Comparison of ENCODE assay signal across 11 cellular contexts in genomic region chr1:1907098-1907736, GRCh38. TPM values are rescaled to one million over a fixed set of nuclear protein-coding genes. Genes with fewer than 3 reads are reported as not detected.
DNase-seq lines count a peak whose midpoint lies in the region; ATAC-seq and TF ChIP-seq lines count a peak whose summit lies in the region.
"Had no signal": no experiment of that assay in that cellular context is flagged by ENCODE, and none has a peak within 500 bp of the region (broad histone marks: within the 10 kb centered on the region; RNA-seq: fewer than 3 reads in every experiment).

No MANE protein-coding gene starts in this region.

- no peak overlapping the region for H3K4me3 ChIP-seq in Caco-2 (ENCODE audit: low read depth, low read length)
- no peak overlapping the region for H3K4me3 ChIP-seq in HCT116 (replicated peaks in 1 of 2; ENCODE audit: low read depth in 1 of 2, low read length in 2 of 2)
- H3K4me3 ChIP-seq in SK-N-MC = no peak overlapping the region
- H3K4me3 ChIP-seq in lower lobe of right lung = no peak overlapping the region

- RAD21 ChIA-PET in HCT116 (lab: Charles Lee; ENCODE audit: low non-redundant PET in 1 of 2, low total read pairs in 2 of 2, uncharacterized antibody in 2 of 2, unreplicated experiment in 2 of 2) = no interaction called here

- POLR2A ChIA-PET in Caco-2 (lab: Charles Lee) (no interaction called here), HCT116 (lab: Charles Lee) (interaction anchor here (1.1 kb wide), 1 partner anchor 138 kb away, joined by 4 read pairs; no protein-coding TSS in a partner anchor)

- H3K27ac Mint-ChIP-seq in Caco-2 (ENCODE audit: unreplicated experiment) = peak overlapping the region; percentile 73

- CTCF ChIA-PET in Caco-2 (lab: Charles Lee) = interaction anchor here (1.8 kb wide), 1 partner anchor 118 kb away, joined by 16 read pairs; no protein-coding TSS in a partner anchor
- CTCF ChIA-PET in HCT116 (lab: Charles Lee) = interaction anchor here (1.4 to 3.0 kb wide), 5 partner anchors 12 to 142 kb away, joined by 5 to 31 read pairs (median 8); no protein-coding TSS in a partner anchor

- H3K27me3 Mint-ChIP-seq in Caco-2 (ENCODE audit: insufficient read depth, unreplicated experiment) = no peaks in the 10 kb centered on the region

- H2AFZ ChIP-seq in HCT116 (ENCODE audit: low read depth, low read length, poor library complexity, severe bottlenecking) = no peak overlapping the region

- TF ChIP-seq CTCF in Caco-2 (IDR thresholded peaks at IDR 0.05; ENCODE audit: insufficient read depth in 1 of 2, low read depth in 1 of 2, low read length in 1 of 2, severe bottlenecking in 1 of 2, unreplicated experiment in 1 of 2) (no peak), HCT116 (IDR thresholded peaks at IDR 0.05 in 2 of 3, conservative IDR thresholded peaks at IDR 0.05 in 1 of 3; ENCODE audit: borderline replicate concordance in 1 of 3, insufficient read depth in 1 of 3, low read depth in 2 of 3, low read length in 2 of 3) (no peak), lower lobe of right lung (IDR thresholded peaks at IDR 0.05) (no peak)

- no peaks in the 10 kb centered on the region for H3K9me2 ChIP-seq in HCT116 (ENCODE audit: insufficient read depth)

- H3K27me3 ChIP-seq in Caco-2 (replicated peaks; ENCODE audit: control insufficient read depth, insufficient read depth, low read length) = no peaks in the 10 kb centered on the region
- H3K27me3 ChIP-seq in HCT116 (ENCODE audit: insufficient read depth, low read length) = no peaks in the 10 kb centered on the region
- H3K27me3 ChIP-seq in lower lobe of right lung (ENCODE audit: low read depth) = no peaks in the 10 kb centered on the region

- BruUV-seq in Caco-2 (replicated peaks; lab: Mats Ljungman, UMichigan) (no TSS peak), HCT116 (replicated peaks; lab: Mats Ljungman, UMichigan) (no TSS peak)

- no peak for ATAC-seq in HCT116
- ATAC-seq in lower lobe of right lung = no peak
- ATAC-seq: left colon had no signal

- H3K9ac ChIP-seq in HCT116 (ENCODE audit: low read length) (no peak overlapping the region), SK-N-MC (ENCODE audit: insufficient read length) (peak overlapping the region; percentile 39)

- peaks cover 6% of the 10 kb centered on the region for H3K36me3 Mint-ChIP-seq in Caco-2 (ENCODE audit: insufficient read depth, unreplicated experiment)

- peak overlapping the region; percentile 33 for H3K4me3 Mint-ChIP-seq in Caco-2 (ENCODE audit: unreplicated experiment)

- DNase-seq in Caco-2 (peak; percentile 62 to 70), HCT116 (ENCODE audit: low read depth, low spot score) (peak; percentile 13), SK-N-MC (ENCODE audit: low read depth, low spot score) (no peak), lower lobe of right lung (peak; percentile 51), head of caudate nucleus (no peak), activated gamma-delta T cell treated with Interleukin-2 at 50 U/mL for 16 hours (no peak), NCI-H2196 (lab: John Stamatoyannopoulos, UW; ENCODE audit: unreplicated experiment) (no peak)
- DNase-seq in stimulated activated CD4-positive, alpha-beta T cell treated with anti-CD3 and anti-CD28 coated beads, Interleukin-4, amount 100 ng/mL, for 24 hours = no peak
- DNase-seq: MV-4-11 had no signal

- no peaks in the 10 kb centered on the region for H3K36me3 ChIP-seq in Caco-2 (ENCODE audit: control insufficient read depth, insufficient read depth, low read length)
- H3K36me3 ChIP-seq in HCT116 (ENCODE audit: control insufficient read depth in 1 of 2, insufficient read depth in 2 of 2, low read length in 2 of 2) = no peaks in the 10 kb centered on the region
- no peaks in the 10 kb centered on the region for H3K36me3 ChIP-seq in SK-N-MC (ENCODE audit: insufficient read depth, low read length)
- no peaks in the 10 kb centered on the region for H3K36me3 ChIP-seq in lower lobe of right lung
- H3K36me3 ChIP-seq: thoracic aorta had no signal

- TF ChIP-seq POLR2A in HCT116 (IDR thresholded peaks at IDR 0.05; ENCODE audit: borderline replicate concordance, extremely low read depth, insufficient read depth, insufficient read length) = no peak

- H3K4me1 ChIP-seq in Caco-2 = peaks cover 7% of the 10 kb centered on the region; the same call in 1 of the 2 replicates
- peaks cover 19 to 36% of the 10 kb centered on the region in 2 experiments for H3K4me1 ChIP-seq in HCT116 (ENCODE audit: control insufficient read depth in 1 of 2, insufficient read depth in 2 of 2, low read length in 2 of 2)
- H3K4me1 ChIP-seq in lower lobe of right lung = peaks cover 13% of the 10 kb centered on the region

- TF ChIP-seq RAD21 in HCT116 (IDR thresholded peaks at IDR 0.05; ENCODE audit: low read depth) = no peak

- H3K9me3 ChIP-seq in Caco-2 (no peaks in the 10 kb centered on the region), HCT116 (ENCODE audit: control insufficient read depth in 1 of 2, insufficient read depth in 1 of 2, low read depth in 1 of 2, low read length in 2 of 2) (no peaks in the 10 kb centered on the region), SK-N-MC (ENCODE audit: low read depth, low read length) (no peaks in the 10 kb centered on the region), lower lobe of right lung (no peaks in the 10 kb centered on the region)
- H3K9me3 ChIP-seq: thoracic aorta had no signal

- H3K9me3 Mint-ChIP-seq in Caco-2 (ENCODE audit: unreplicated experiment) = no peaks in the 10 kb centered on the region

- intact Hi-C loops in Caco-2 (cut with micrococcal nuclease; ENCODE audit: unreplicated experiment) (loop anchor here (2.0 to 5.0 kb wide), 2 partner anchors 65 to 118 kb away; no protein-coding TSS in a partner anchor), HCT116 (cut with micrococcal nuclease) (loop anchor here (5.0 kb wide), 1 partner anchor 140 kb away; no protein-coding TSS in a partner anchor), lower lobe of right lung (cut with DNase I) (no loop called here), head of caudate nucleus (cut with DNase I) (loop anchor here (5.0 kb wide), 1 partner anchor 130 kb away; the partner anchor contains the start of gene NADK)

- H3K27ac ChIP-seq in HCT116 (ENCODE audit: low read depth, low read length) (peak overlapping the region; percentile 87), SK-N-MC (peak overlapping the region; percentile 79), lower lobe of right lung (peak overlapping the region; percentile 3)
- H3K27ac ChIP-seq: thoracic aorta had no signal

- peaks cover 14% of the 10 kb centered on the region for H3K4me1 Mint-ChIP-seq in Caco-2 (ENCODE audit: low read depth, unreplicated experiment)

- no peaks in the 10 kb centered on the region for H3K79me2 ChIP-seq in HCT116 (ENCODE audit: insufficient read depth, low read length)

- no peak overlapping the region for H3K4me2 ChIP-seq in HCT116 (ENCODE audit: low read length)

- H4K20me1 ChIP-seq in HCT116 (ENCODE audit: insufficient read depth) = no peaks in the 10 kb centered on the region

TF ChIP-seq in HCT116, 20 proteins besides CTCF, POLR2A, EP300 and RAD21 (continues in another document):
- TF ChIP-seq EZH2 (IDR thresholded peaks at IDR 0.05) (no peak), TCF7L2 (IDR thresholded peaks at IDR 0.05; ENCODE audit: borderline replicate concordance, extremely low read depth, insufficient read depth, insufficient read length) (peak; percentile 44), CEBPB (IDR thresholded peaks at IDR 0.05; ENCODE audit: low read depth) (no peak), ZNF274 (IDR thresholded peaks at IDR 0.05; ENCODE audit: low read depth, low read length) (no peak), FOSL1 (IDR thresholded peaks at IDR 0.05; ENCODE audit: low read depth) (no peak), CBX3 (IDR thresholded peaks at IDR 0.05; ENCODE audit: low read depth) (no peak), YY1 (IDR thresholded peaks at IDR 0.05; ENCODE audit: extremely low read depth, insufficient replicate concordance, low read depth, low read length) (no peak), JUND (IDR thresholded peaks at IDR 0.05) (no peak), EGR1 (IDR thresholded peaks at IDR 0.05; ENCODE audit: low read depth) (no peak), ELF1 (IDR thresholded peaks at IDR 0.05; ENCODE audit: borderline replicate concordance, low read depth) (no peak), REST (IDR thresholded peaks at IDR 0.05; ENCODE audit: low read depth) (no peak), EZH2phosphoT487 (IDR thresholded peaks at IDR 0.05; ENCODE audit: borderline replicate concordance) (no peak), ZFX (IDR thresholded peaks at IDR 0.05) (no peak), SRF (IDR thresholded peaks at IDR 0.05; ENCODE audit: low read depth) (no peak)

RNA-seq across cellular contexts. Expression of gene CALML6, which starts 7.8 kb away (rescaled TPM):
- total RNA-seq in Caco-2 (2022) (1.2 and 1.4 TPM in 2 replicates), HCT116 (2021; ENCODE audit: unreplicated experiment) (2.3 TPM), lower lobe of right lung (not detected)
- 0.62 and 1.7 TPM in 2 replicates for polyA plus RNA-seq in HCT116 (2012)
- total RNA-seq: thoracic aorta had no signal

RNA-seq across cellular contexts. Expression of gene TMEM52, which starts 11.9 kb away (rescaled TPM):
- total RNA-seq in Caco-2 (2022) (5.8 and 6.4 TPM in 2 replicates), HCT116 (2021; ENCODE audit: unreplicated experiment) (27.5 TPM), lower lobe of right lung (1.4 TPM)
- polyA plus RNA-seq in HCT116 (2012) = 27.5 and 29.4 TPM in 2 replicates
- total RNA-seq: thoracic aorta had no signal

RNA-seq across cellular contexts. Expression of gene GNB1, which starts 16.3 kb away (rescaled TPM):
- 268 and 301 TPM in 2 replicates for total RNA-seq in Caco-2 (2022)
- total RNA-seq in HCT116 (2021; ENCODE audit: unreplicated experiment) = 371 TPM
- polyA plus RNA-seq in HCT116 (2012) = 424 and 488 TPM in 2 replicates
- 341 TPM for total RNA-seq in lower lobe of right lung

Comparison
In these comparisons a context has a peak if more than half of its experiments do, and no peak if none do; other contexts are left out.
1. DNase-seq: peak in Caco-2 (2 of 2), HCT116 (single experiment) and lower lobe of right lung (single experiment); none in SK-N-MC (single experiment), stimulated activated CD4-positive, alpha-beta T cell treated with anti-CD3 and anti-CD28 coated beads, Interleukin-4, amount 100 ng/mL, for 24 hours (single experiment), head of caudate nucleus (0 of 42), activated gamma-delta T cell treated with Interleukin-2 at 50 U/mL for 16 hours (single experiment) and NCI-H2196 (single experiment).
2. H3K27ac ChIP-seq: peak in every context shown above with its lines; median percentile 87 in HCT116; 79 in SK-N-MC; 3 in lower lobe of right lung.